In genomic region chr12:117875652-117876491, GRCh38 we compare ENCODE assay signal across 9 cellular contexts.
A peak's percentile ranks its signal among the peaks of the same experiment; 100 is the strongest.
DNase-seq lines count a peak whose midpoint lies in the region; TF ChIP-seq lines count a peak whose summit lies in the region.
"Had no signal": no experiment of that assay in that cellular context is flagged by ENCODE, and none has a peak within 500 bp of the region (broad histone marks: within the 10 kb centered on the region; RNA-seq: fewer than 3 reads in every experiment).

No MANE protein-coding gene starts in this region.

- H3K36me3 ChIP-seq in cardiac muscle cell (no peaks in the 10 kb centered on the region), left ventricle myocardium inferior (no peaks in the 10 kb centered on the region)

- in situ Hi-C loops in ACHN (cut with HindIII; ENCODE audit: low pct_ligation_motif_present, low pct_unique_long_range_greater_than_20kb, low sequenced_read_pairs) = no loop called here

- H3K4me3 ChIP-seq in cardiac muscle cell (no peak overlapping the region), left ventricle myocardium inferior (no peak overlapping the region)

- H3K4me1 ChIP-seq in cardiac muscle cell (ENCODE audit: low read depth) (no peaks in the 10 kb centered on the region), left ventricle myocardium inferior (no peaks in the 10 kb centered on the region)

- no peaks in the 10 kb centered on the region for H3K27me3 ChIP-seq in cardiac muscle cell
- H3K27me3 ChIP-seq in left ventricle myocardium inferior (ENCODE audit: low read depth) = peaks cover 56% of the 10 kb centered on the region

- DNase-seq in cardiac muscle cell (ENCODE audit: low read depth in 1 of 2, low spot score in 1 of 2) (peak; percentile 21 to 56), left ventricle myocardium inferior (no peak), SK-N-DZ (ENCODE audit: low spot score) (peak; percentile 64), occipital lobe (lab: John Stamatoyannopoulos, UW) (peak; percentile 54), pons (ENCODE audit: low spot score) (no peak), SKM-1 (lab: John Stamatoyannopoulos, UW; ENCODE audit: unreplicated experiment) (no peak), ACHN (no peak)

- no peak for TF ChIP-seq CTCF in cardiac muscle cell (IDR thresholded peaks at IDR 0.05; ENCODE audit: low read depth, low read length)
- TF ChIP-seq CTCF in left ventricle myocardium inferior (IDR thresholded peaks at IDR 0.05; ENCODE audit: borderline replicate concordance) = no peak

- H3K9me3 ChIP-seq in cardiac muscle cell (ENCODE audit: low read depth) (no peaks in the 10 kb centered on the region), left ventricle myocardium inferior (replicated peaks) (no peaks in the 10 kb centered on the region)

- intact Hi-C loops in left ventricle myocardium inferior (cut with micrococcal nuclease) = no loop called here

- H3K27ac ChIP-seq in cardiac muscle cell (no peak overlapping the region), left ventricle myocardium inferior (replicated peaks) (no peak overlapping the region), cingulate gyrus (ENCODE audit: low read depth, low read length) (peak overlapping the region; percentile 77)
- H3K27ac ChIP-seq: C4-2B had no signal

Comparison
In these comparisons a context has a peak if more than half of its experiments do, and no peak if none do; other contexts are left out.
1. DNase-seq: peak in cardiac muscle cell (2 of 2), SK-N-DZ (single experiment) and occipital lobe (single experiment); none in left ventricle myocardium inferior (single experiment), pons (single experiment), SKM-1 (single experiment) and ACHN (single experiment).